9 cellular contexts compared by ENCODE assay signal in genomic region chr21:16420086-16420724, GRCh38.
DNase-seq lines count a peak whose midpoint lies in the region; ATAC-seq, FAIRE-seq and TF ChIP-seq lines count a peak whose summit lies in the region.
"Had no signal": no experiment of that assay in that cellular context is flagged by ENCODE, and none has a peak within 500 bp of the region (broad histone marks: within the 10 kb centered on the region; RNA-seq: fewer than 3 reads in every experiment).

No MANE protein-coding gene starts in this region.

- H3K9ac ChIP-seq in K562 (ENCODE audit: insufficient read depth in 1 of 2, low read depth in 2 of 2, low read length in 2 of 2): no peak overlapping the region

- no peak for FAIRE-seq in K562 (lab: Jason Lieb, UNC)

- TF ChIP-seq CTCF in K562 (IDR thresholded peaks at IDR 0.05 in 2 of 3, conservative IDR thresholded peaks at IDR 0.05 in 1 of 3; ENCODE audit: insufficient read depth in 2 of 3, low read depth in 1 of 3, low read length in 3 of 3) (no peak), kidney epithelial cell (IDR thresholded peaks at IDR 0.05; ENCODE audit: insufficient read depth, low read length, poor library complexity, severe bottlenecking) (no peak), thyroid gland (IDR thresholded peaks at IDR 0.05) (no peak)

- H3K4me1 ChIP-seq in K562 (replicated peaks in 1 of 2; ENCODE audit: control insufficient read depth in 2 of 2, insufficient read depth in 2 of 2, low read length in 2 of 2): no peaks in the 10 kb centered on the region
- H3K4me1 ChIP-seq in thyroid gland: peaks cover 4 to 26% of the 10 kb centered on the region in 2 donors

- WGBS in K562 (ENCODE audit: insufficient coverage, low coverage, missing lambda C conversion rate): 0% methylated on average over 4 of the region's 4 CpGs
- 5 to 12% methylated on average over 4 of the region's 4 CpGs for WGBS in thyroid gland, 2 donors

- in situ Hi-C loops in K562 (cut with MboI): no loop called here

- H3K4me2 ChIP-seq in K562 (ENCODE audit: insufficient read depth, low read length): no peak overlapping the region

- no peak for ATAC-seq in K562
- ATAC-seq in HG03139 (IDR thresholded peaks at IDR 0.05; ENCODE audit: unreplicated experiment): no peak
- ATAC-seq in HG02798 (IDR thresholded peaks at IDR 0.05; ENCODE audit: poor library complexity, unreplicated experiment): no peak
- ATAC-seq in HG03520 (IDR thresholded peaks at IDR 0.05; ENCODE audit: unreplicated experiment): no peak
- no peak for ATAC-seq in HG03108 (IDR thresholded peaks at IDR 0.05; ENCODE audit: unreplicated experiment)
- ATAC-seq: HCT116 had no signal

- H3K27me3 ChIP-seq in K562 (ENCODE audit: control insufficient read depth in 2 of 2, insufficient read depth in 2 of 2, low read length in 2 of 2): no peaks in the 10 kb centered on the region
- H3K27me3 ChIP-seq in kidney epithelial cell (ENCODE audit: control insufficient read depth, insufficient read depth, low read length): no peaks in the 10 kb centered on the region
- no peaks in the 10 kb centered on the region for H3K27me3 ChIP-seq in thyroid gland

- no TSS peak for BruUV-seq in K562 (replicated peaks; lab: Mats Ljungman, UMichigan)

- TF ChIP-seq EP300 in K562 (IDR thresholded peaks at IDR 0.05; ENCODE audit: low read length): no peak

- H3K27ac ChIP-seq in K562 (ENCODE audit: extremely low read depth, low read depth, low read length): no peak overlapping the region
- H3K27ac ChIP-seq in thyroid gland: peak overlapping the region; percentile 89 to 95 (median 91)

- no peak overlapping the region for H2AFZ ChIP-seq in K562 (ENCODE audit: low read depth, low read length)

- DNase-seq in NCI-H1048 (lab: John Stamatoyannopoulos, UW) (peak; percentile 49), K562 (ENCODE audit: extremely low read depth in 1 of 4, low spot score in 3 of 4) (no peak), kidney epithelial cell (ENCODE audit: low read depth) (peak; percentile 10), thyroid gland (peak; percentile 70 to 73)

- no peaks in the 10 kb centered on the region for H3K9me3 ChIP-seq in K562 (replicated peaks; ENCODE audit: control insufficient read depth, insufficient read depth, low read depth, low read length)
- no peaks in the 10 kb centered on the region for H3K9me3 ChIP-seq in thyroid gland

- H3K36me3 ChIP-seq in K562 (ENCODE audit: control insufficient read depth, insufficient read depth, low read length): no peaks in the 10 kb centered on the region
- no peaks in the 10 kb centered on the region for H3K36me3 ChIP-seq in kidney epithelial cell (ENCODE audit: control insufficient read depth, insufficient read depth, low read length)
- no peaks in the 10 kb centered on the region for H3K36me3 ChIP-seq in thyroid gland

- H3K9me1 ChIP-seq in K562 (ENCODE audit: control insufficient read depth, insufficient read depth, low read length): no peaks in the 10 kb centered on the region

- H3K4me3 ChIP-seq in K562: no peak overlapping the region
- H3K4me3 ChIP-seq in kidney epithelial cell (ENCODE audit: low read depth, low read length): peak overlapping the region; percentile 13
- H3K4me3 ChIP-seq in thyroid gland (replicated peaks in 1 of 3): peak overlapping the region in 2 of 3 donors; percentile 20 to 66

- H4K20me1 ChIP-seq in K562 (replicated peaks; ENCODE audit: control insufficient read depth, insufficient read depth, low read length): no peaks in the 10 kb centered on the region

- intact Hi-C loops in K562 (cut with micrococcal nuclease): no loop called here
- intact Hi-C loops in thyroid gland (cut with DNase I): loop anchor here (10.0 kb wide), 1 partner anchor 115 kb away; no protein-coding TSS in a partner anchor

- H3K79me2 ChIP-seq in K562 (ENCODE audit: control insufficient read depth, insufficient read depth, low read length): no peaks in the 10 kb centered on the region

- POLR2A ChIA-PET in K562 (lab: Yijun Ruan, JAX): no interaction called here

- TF ChIP-seq POLR2A in K562 (conservative IDR thresholded peaks at IDR 0.05) (no peak), thyroid gland (IDR thresholded peaks at IDR 0.05) (no peak)

- CTCF ChIA-PET in K562 (lab: Yijun Ruan, JAX; ENCODE audit: low intra/inter-chr PET ratio): no interaction called here

- no peak for TF ChIP-seq RAD21 in K562 (CRISPR knock-in tag; conservative IDR thresholded peaks at IDR 0.05 in 1 of 2, IDR thresholded peaks at IDR 0.05 in 1 of 2)

TF ChIP-seq in K562, 482 proteins besides CTCF, POLR2A, EP300 and RAD21 (continues in another document):
- no peak for TF ChIP-seq NUFIP1 (IDR thresholded peaks at IDR 0.05; ENCODE audit: partially characterized antibody)
- TF ChIP-seq KDM5B (IDR thresholded peaks at IDR 0.05; ENCODE audit: insufficient replicate concordance, low read depth, low read length): no peak
- TF ChIP-seq GMEB1 (CRISPR knock-in tag; IDR thresholded peaks at IDR 0.05): no peak
- peak; percentile 89 for TF ChIP-seq NFIC (IDR thresholded peaks at IDR 0.05)
- no peak for TF ChIP-seq ID3 (CRISPR knock-in tag; IDR thresholded peaks at IDR 0.05)
- no peak for TF ChIP-seq ID3 (tag; IDR thresholded peaks at IDR 0.05)
- no peak for TF ChIP-seq ZNF280B (CRISPR knock-in tag; IDR thresholded peaks at IDR 0.05)
- TF ChIP-seq CHD1 (IDR thresholded peaks at IDR 0.05; ENCODE audit: low read length): no peak
- TF ChIP-seq ZC3H4 (CRISPR knock-in tag; IDR thresholded peaks at IDR 0.05; ENCODE audit: borderline replicate concordance): no peak
- no peak for TF ChIP-seq FOXA3 (CRISPR knock-in tag; conservative IDR thresholded peaks at IDR 0.05 in 1 of 2, IDR thresholded peaks at IDR 0.05 in 1 of 2)
- no peak for TF ChIP-seq IRF2 (CRISPR knock-in tag; IDR thresholded peaks at IDR 0.05)
- TF ChIP-seq NFIX (CRISPR knock-in tag; IDR thresholded peaks at IDR 0.05; ENCODE audit: low read depth): peak; percentile 81
- TF ChIP-seq MITF (IDR thresholded peaks at IDR 0.05): no peak

Comparison
In these comparisons a context has a peak if more than half of its experiments do, and no peak if none do; other contexts are left out.
1. DNase-seq: peak in NCI-H1048 (single experiment), kidney epithelial cell (single experiment) and thyroid gland (2 of 2); none in K562 (0 of 4).